Comparison of ENCODE assay signal across 1 cellular context in the genomic region with DNA sequence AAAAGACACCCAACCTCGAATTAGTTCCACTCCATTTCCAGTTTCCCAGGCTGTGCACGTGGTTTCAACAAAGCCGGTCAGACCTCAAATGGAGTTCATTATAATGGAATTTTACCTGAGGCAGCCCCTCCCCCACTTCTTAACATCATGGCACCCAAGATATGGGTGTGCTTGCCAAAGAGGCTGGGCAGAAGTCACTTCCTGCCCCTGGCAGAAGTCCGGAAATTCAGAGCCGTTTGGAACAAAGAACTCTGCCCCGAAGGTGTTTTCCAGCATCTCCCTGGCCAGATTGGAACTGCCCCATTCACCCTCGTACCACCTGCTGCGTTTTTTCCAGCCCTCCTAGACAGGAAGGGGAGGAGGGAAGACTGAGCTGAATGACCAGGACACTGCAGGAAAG.
TF ChIP-seq lines count a peak whose summit lies in the region.

No MANE protein-coding gene starts in this region.

TF ChIP-seq in endothelial cell of umbilical vein, 7 proteins besides CTCF, POLR2A, EP300 and RAD21:
- TF ChIP-seq FOS (IDR thresholded peaks at IDR 0.05; ENCODE audit: borderline replicate concordance, insufficient read depth, low read length), result no peak
- TF ChIP-seq, protein P1, sequence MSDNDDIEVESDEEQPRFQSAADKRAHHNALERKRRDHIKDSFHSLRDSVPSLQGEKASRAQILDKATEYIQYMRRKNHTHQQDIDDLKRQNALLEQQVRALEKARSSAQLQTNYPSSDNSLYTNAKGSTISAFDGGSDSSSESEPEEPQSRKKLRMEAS (IDR thresholded peaks at IDR 0.05; ENCODE audit: insufficient read depth, insufficient read length), result no peak
